ENCODE assay signal across 1 cellular context in the genomic region with DNA sequence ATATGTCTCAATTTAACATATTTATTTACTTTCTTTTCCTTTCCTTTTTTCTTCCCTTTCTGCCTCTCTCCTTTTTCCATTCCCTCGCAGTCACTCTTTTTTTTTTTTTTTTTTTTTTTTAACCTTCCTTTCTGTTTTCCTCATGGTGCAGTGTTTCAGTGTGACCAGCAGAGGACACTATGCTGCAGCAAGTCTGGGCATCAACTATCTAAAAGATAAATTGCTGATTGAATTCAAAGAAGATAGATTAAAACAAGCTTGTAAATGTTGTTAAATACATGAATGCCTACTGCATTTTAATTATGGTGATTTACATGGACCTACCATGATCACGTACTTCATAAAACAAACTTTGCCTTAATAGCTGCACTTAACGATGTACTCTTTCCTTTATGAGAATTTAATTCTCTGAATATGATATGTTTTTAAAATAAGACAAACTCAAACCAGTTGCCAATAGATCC.
TF ChIP-seq lines count a peak whose summit lies in the region.

No MANE protein-coding gene starts in this region.

TF ChIP-seq in GM23338, 12 proteins besides CTCF, POLR2A, EP300 and RAD21 (continued from another document):
- TF ChIP-seq, protein P1, sequence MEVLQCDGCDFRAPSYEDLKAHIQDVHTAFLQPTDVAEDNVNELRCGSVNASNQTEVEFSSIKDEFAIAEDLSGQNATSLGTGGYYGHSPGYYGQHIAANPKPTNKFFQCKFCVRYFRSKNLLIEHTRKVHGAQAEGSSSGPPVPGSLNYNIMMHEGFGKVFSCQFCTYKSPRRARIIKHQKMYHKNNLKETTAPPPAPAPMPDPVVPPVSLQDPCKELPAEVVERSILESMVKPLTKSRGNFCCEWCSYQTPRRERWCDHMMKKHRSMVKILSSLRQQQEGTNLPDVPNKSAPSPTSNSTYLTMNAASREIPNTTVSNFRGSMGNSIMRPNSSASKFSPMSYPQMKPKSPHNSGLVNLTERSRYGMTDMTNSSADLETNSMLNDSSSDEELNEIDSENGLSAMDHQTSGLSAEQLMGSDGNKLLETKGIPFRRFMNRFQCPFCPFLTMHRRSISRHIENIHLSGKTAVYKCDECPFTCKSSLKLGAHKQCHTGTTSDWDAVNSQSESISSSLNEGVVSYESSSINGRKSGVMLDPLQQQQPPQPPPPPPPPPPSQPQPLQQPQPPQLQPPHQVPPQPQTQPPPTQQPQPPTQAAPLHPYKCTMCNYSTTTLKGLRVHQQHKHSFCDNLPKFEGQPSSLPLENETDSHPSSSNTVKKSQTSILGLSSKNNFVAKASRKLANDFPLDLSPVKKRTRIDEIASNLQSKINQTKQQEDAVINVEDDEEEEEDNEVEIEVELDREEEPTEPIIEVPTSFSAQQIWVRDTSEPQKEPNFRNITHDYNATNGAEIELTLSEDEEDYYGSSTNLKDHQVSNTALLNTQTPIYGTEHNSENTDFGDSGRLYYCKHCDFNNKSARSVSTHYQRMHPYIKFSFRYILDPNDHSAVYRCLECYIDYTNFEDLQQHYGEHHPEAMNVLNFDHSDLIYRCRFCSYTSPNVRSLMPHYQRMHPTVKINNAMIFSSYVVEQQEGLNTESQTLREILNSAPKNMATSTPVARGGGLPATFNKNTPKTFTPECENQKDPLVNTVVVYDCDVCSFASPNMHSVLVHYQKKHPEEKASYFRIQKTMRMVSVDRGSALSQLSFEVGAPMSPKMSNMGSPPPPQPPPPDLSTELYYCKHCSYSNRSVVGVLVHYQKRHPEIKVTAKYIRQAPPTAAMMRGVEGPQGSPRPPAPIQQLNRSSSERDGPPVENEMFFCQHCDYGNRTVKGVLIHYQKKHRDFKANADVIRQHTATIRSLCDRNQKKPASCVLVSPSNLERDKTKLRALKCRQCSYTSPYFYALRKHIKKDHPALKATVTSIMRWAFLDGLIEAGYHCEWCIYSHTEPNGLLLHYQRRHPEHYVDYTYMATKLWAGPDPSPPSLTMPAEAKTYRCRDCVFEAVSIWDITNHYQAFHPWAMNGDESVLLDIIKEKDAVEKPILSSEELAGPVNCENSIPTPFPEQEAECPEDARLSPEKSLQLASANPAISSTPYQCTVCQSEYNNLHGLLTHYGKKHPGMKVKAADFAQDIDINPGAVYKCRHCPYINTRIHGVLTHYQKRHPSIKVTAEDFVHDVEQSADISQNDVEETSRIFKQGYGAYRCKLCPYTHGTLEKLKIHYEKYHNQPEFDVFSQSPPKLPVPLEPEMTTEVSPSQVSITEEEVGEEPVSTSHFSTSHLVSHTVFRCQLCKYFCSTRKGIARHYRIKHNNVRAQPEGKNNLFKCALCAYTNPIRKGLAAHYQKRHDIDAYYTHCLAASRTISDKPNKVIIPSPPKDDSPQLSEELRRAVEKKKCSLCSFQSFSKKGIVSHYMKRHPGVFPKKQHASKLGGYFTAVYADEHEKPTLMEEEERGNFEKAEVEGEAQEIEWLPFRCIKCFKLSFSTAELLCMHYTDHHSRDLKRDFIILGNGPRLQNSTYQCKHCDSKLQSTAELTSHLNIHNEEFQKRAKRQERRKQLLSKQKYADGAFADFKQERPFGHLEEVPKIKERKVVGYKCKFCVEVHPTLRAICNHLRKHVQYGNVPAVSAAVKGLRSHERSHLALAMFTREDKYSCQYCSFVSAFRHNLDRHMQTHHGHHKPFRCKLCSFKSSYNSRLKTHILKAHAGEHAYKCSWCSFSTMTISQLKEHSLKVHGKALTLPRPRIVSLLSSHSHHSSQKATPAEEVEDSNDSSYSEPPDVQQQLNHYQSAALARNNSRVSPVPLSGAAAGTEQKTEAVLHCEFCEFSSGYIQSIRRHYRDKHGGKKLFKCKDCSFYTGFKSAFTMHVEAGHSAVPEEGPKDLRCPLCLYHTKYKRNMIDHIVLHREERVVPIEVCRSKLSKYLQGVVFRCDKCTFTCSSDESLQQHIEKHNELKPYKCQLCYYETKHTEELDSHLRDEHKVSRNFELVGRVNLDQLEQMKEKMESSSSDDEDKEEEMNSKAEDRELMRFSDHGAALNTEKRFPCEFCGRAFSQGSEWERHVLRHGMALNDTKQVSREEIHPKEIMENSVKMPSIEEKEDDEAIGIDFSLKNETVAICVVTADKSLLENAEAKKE (CRISPR knock-in tag; IDR thresholded peaks at IDR 0.05), result no peak
- TF ChIP-seq POLR2AphosphoS5 (IDR thresholded peaks at IDR 0.05; ENCODE audit: low read depth) (no peak), STAT1 (IDR thresholded peaks at IDR 0.05; ENCODE audit: unreplicated experiment) (no peak), EZH2 (IDR thresholded peaks at IDR 0.05; ENCODE audit: low read depth, unreplicated experiment) (no peak), JUNB (IDR thresholded peaks at IDR 0.05; ENCODE audit: unreplicated experiment) (no peak), ZNF114 (CRISPR knock-in tag; IDR thresholded peaks at IDR 0.05) (no peak), CREB1 (CRISPR knock-in tag; IDR thresholded peaks at IDR 0.05; ENCODE audit: low read depth) (no peak)
- TF ChIP-seq, protein P2, sequence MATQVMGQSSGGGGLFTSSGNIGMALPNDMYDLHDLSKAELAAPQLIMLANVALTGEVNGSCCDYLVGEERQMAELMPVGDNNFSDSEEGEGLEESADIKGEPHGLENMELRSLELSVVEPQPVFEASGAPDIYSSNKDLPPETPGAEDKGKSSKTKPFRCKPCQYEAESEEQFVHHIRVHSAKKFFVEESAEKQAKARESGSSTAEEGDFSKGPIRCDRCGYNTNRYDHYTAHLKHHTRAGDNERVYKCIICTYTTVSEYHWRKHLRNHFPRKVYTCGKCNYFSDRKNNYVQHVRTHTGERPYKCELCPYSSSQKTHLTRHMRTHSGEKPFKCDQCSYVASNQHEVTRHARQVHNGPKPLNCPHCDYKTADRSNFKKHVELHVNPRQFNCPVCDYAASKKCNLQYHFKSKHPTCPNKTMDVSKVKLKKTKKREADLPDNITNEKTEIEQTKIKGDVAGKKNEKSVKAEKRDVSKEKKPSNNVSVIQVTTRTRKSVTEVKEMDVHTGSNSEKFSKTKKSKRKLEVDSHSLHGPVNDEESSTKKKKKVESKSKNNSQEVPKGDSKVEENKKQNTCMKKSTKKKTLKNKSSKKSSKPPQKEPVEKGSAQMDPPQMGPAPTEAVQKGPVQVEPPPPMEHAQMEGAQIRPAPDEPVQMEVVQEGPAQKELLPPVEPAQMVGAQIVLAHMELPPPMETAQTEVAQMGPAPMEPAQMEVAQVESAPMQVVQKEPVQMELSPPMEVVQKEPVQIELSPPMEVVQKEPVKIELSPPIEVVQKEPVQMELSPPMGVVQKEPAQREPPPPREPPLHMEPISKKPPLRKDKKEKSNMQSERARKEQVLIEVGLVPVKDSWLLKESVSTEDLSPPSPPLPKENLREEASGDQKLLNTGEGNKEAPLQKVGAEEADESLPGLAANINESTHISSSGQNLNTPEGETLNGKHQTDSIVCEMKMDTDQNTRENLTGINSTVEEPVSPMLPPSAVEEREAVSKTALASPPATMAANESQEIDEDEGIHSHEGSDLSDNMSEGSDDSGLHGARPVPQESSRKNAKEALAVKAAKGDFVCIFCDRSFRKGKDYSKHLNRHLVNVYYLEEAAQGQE (IDR thresholded peaks at IDR 0.05; ENCODE audit: unreplicated experiment), result no peak
